In genomic region chr7:35755711-35756110, GRCh38 we compare ENCODE assay signal across 13 cellular contexts.
"Had no signal": no experiment of that assay in that cellular context is flagged by ENCODE, and none has a peak within 500 bp of the region (broad histone marks: within the 10 kb centered on the region; RNA-seq: fewer than 3 reads in every experiment).

No MANE protein-coding gene starts in this region.

- H3K27ac ChIP-seq: prostate gland, testis had no signal

- H3K36me3 ChIP-seq: gastroesophageal sphincter, prostate gland, sigmoid colon had no signal

- DNase-seq: activated B cell treated with CpG ODN at 0.5 μM for 24 hours; activated CD4-positive, alpha-beta T cell treated with anti-CD3 and anti-CD28 coated beads, Interleukin-2, amount 10 ng/mL, durations not matched to agents 7 days and 5 days; activated naive CD4-positive, alpha-beta T cell treated with anti-CD3 and anti-CD28 coated beads, Interleukin-2, amount 10 ng/mL, durations not matched to agents 7 days and 5 days; hippocampal formation; nucleus accumbens; sigmoid colon; stimulated activated CD4-positive, alpha-beta T cell treated with anti-CD3 and anti-CD28 coated beads, Interleukin-2, amount 100 ng/mL, for 48 hours; stimulated activated naive CD8-positive, alpha-beta T cell treated with anti-CD3 and anti-CD28 coated beads, Interleukin-15, Interleukin-2, amounts not matched to agents 100 U/mL and 50 U/mL, for 24 hours; T-helper 17 cell; testis had no signal

- H3K27me3 ChIP-seq: gastroesophageal sphincter, sigmoid colon, testis had no signal

- H3K9me3 ChIP-seq: gastroesophageal sphincter, prostate gland, sigmoid colon, testis had no signal

- H3K4me1 ChIP-seq: prostate gland had no signal

- H3K4me3 ChIP-seq: gastroesophageal sphincter, lung, prostate gland, sigmoid colon, testis had no signal
